In genomic region chr15:43196760-43197548, GRCh38 we compare ENCODE assay signal across 23 cellular contexts. TPM values are rescaled to one million over a fixed set of nuclear protein-coding genes. Genes with fewer than 3 reads are reported as not detected.
DNase-seq lines count a peak whose midpoint lies in the region; ATAC-seq and TF ChIP-seq lines count a peak whose summit lies in the region.
"Had no signal": no experiment of that assay in that cellular context is flagged by ENCODE, and none has a peak within 500 bp of the region (broad histone marks: within the 10 kb centered on the region; RNA-seq: fewer than 3 reads in every experiment).

No MANE protein-coding gene starts in this region.

- H3K4me3 Mint-ChIP-seq in activated B cell treated with CpG ODN at 0.5 μM for 24 hours: no peak overlapping the region
- H3K4me3 Mint-ChIP-seq: CD8-positive, alpha-beta memory T cell had no signal

- H3K9me3 Mint-ChIP-seq in activated B cell treated with CpG ODN at 0.5 μM for 24 hours: peaks cover 7% of the 10 kb centered on the region

- peak; percentile 48 for ATAC-seq in Right ventricle myocardium inferior
- ATAC-seq in left cardiac atrium: no peak
- ATAC-seq in activated B cell treated with CpG ODN at 0.5 μM for 24 hours (ENCODE audit: low read depth): no peak
- no peak for ATAC-seq in HG02571 (IDR thresholded peaks at IDR 0.05; ENCODE audit: unreplicated experiment)
- ATAC-seq in upper lobe of right lung: no peak
- ATAC-seq: Panc1 had no signal

- peak overlapping the region; percentile 78 for H3K27ac Mint-ChIP-seq in activated B cell treated with CpG ODN at 0.5 μM for 24 hours

- H3K4me3 ChIP-seq in left ventricle myocardium inferior (no peak overlapping the region), skeletal muscle tissue (ENCODE audit: low read length in 3 of 3) (no peak overlapping the region), upper lobe of right lung (no peak overlapping the region)
- H3K4me3 ChIP-seq: SJCRH30 had no signal

- H3K27ac ChIP-seq in left ventricle myocardium inferior (replicated peaks) (peak overlapping the region; percentile 53), skeletal muscle tissue (ENCODE audit: low read depth, low read length) (peak overlapping the region; percentile 0), upper lobe of right lung (no peak overlapping the region)
- H3K27ac ChIP-seq: C4-2B, HL-60, SJCRH30 had no signal

- H3K9ac ChIP-seq in skeletal muscle tissue (ENCODE audit: low read depth in 1 of 3, low read length in 3 of 3): no peak overlapping the region

- H3K4me1 ChIP-seq in left ventricle myocardium inferior (peaks cover 37% of the 10 kb centered on the region), skeletal muscle tissue (ENCODE audit: control insufficient read depth in 3 of 3, insufficient read depth in 3 of 3, low read length in 3 of 3) (peaks cover 4 to 16% (median 12%) of the 10 kb centered on the region in 3 donors), upper lobe of right lung (no peaks in the 10 kb centered on the region)
- H3K4me1 ChIP-seq: SJCRH30 had no signal

- H3K27me3 Mint-ChIP-seq in activated B cell treated with CpG ODN at 0.5 μM for 24 hours: no peaks in the 10 kb centered on the region

- H3K9me3 ChIP-seq in left ventricle myocardium inferior (replicated peaks) (peaks cover 5% of the 10 kb centered on the region), skeletal muscle tissue (ENCODE audit: control insufficient read depth in 3 of 3, low read length in 3 of 3) (no peaks in the 10 kb centered on the region), upper lobe of right lung (no peaks in the 10 kb centered on the region)
- H3K9me3 ChIP-seq: SJCRH30 had no signal

- H3K4me1 Mint-ChIP-seq in activated B cell treated with CpG ODN at 0.5 μM for 24 hours: peaks cover 14% of the 10 kb centered on the region

- TF ChIP-seq CTCF in activated B cell treated with CpG ODN at 0.5 μM for 24 hours (IDR thresholded peaks at IDR 0.05) (no peak), left ventricle myocardium inferior (IDR thresholded peaks at IDR 0.05; ENCODE audit: borderline replicate concordance) (no peak), upper lobe of right lung (IDR thresholded peaks at IDR 0.05) (no peak)

- H3K27me3 ChIP-seq in left ventricle myocardium inferior (ENCODE audit: low read depth) (no peaks in the 10 kb centered on the region), skeletal muscle tissue (ENCODE audit: control insufficient read depth in 3 of 3, insufficient read depth in 3 of 3, low read length in 3 of 3) (no peaks in the 10 kb centered on the region), upper lobe of right lung (no peaks in the 10 kb centered on the region)
- H3K27me3 ChIP-seq: SJCRH30 had no signal

- intact Hi-C loops in Right ventricle myocardium inferior (cut with DNase I) (no loop called here), left cardiac atrium (cut with DNase I) (no loop called here), activated B cell treated with CpG ODN at 0.5 μM for 24 hours (cut with micrococcal nuclease) (no loop called here), left ventricle myocardium inferior (cut with micrococcal nuclease) (no loop called here), upper lobe of right lung (cut with DNase I) (no loop called here)

- CTCF ChIA-PET in activated B cell treated with CpG ODN at 0.5 μM for 24 hours (lab: Charles Lee): interaction anchor here (5.7 kb wide), 1 partner anchor 7 kb away, joined by 22 read pairs; no protein-coding TSS in a partner anchor

- POLR2A ChIA-PET in activated B cell treated with CpG ODN at 0.5 μM for 24 hours (lab: Charles Lee): no interaction called here

- DNase-seq in Right ventricle myocardium inferior (ENCODE audit: missing footprints) (no peak), left cardiac atrium (no peak), activated B cell treated with CpG ODN at 0.5 μM for 24 hours (no peak), left ventricle myocardium inferior (no peak), NCI-H2081 (lab: John Stamatoyannopoulos, UW) (no peak), upper lobe of right lung (no peak)
- DNase-seq: Calu3; CD8-positive, alpha-beta memory T cell; GDM1; KG1; NCI-H1105; NCI-H146; NCI-H2029; NCI-H226; NCI-H510A treated with DMSO at 0.1 percent for 48 hours; NCI-H774; SJCRH30 had no signal

- H3K36me3 ChIP-seq in left ventricle myocardium inferior (peaks cover 60% of the 10 kb centered on the region), skeletal muscle tissue (ENCODE audit: control insufficient read depth in 3 of 3, insufficient read depth in 3 of 3, low read length in 3 of 3) (peaks cover 12 to 28% (median 28%) of the 10 kb centered on the region in 3 donors), upper lobe of right lung (peaks cover 55% of the 10 kb centered on the region)

- H3K36me3 Mint-ChIP-seq in activated B cell treated with CpG ODN at 0.5 μM for 24 hours (ENCODE audit: low read depth): peaks cover 57% of the 10 kb centered on the region

RNA-seq across cellular contexts. Expression of gene CCNDBP1, which starts 11.8 kb away (rescaled TPM):
- 54.6 TPM for total RNA-seq in Right ventricle myocardium inferior
- 10 to 100 TPM; 45.1 to 50.0 TPM for total RNA-seq in left cardiac atrium
- total RNA-seq in activated B cell treated with CpG ODN at 0.5 μM for 24 hours: 65.6 and 67.2 TPM in 2 replicates
- total RNA-seq in left ventricle myocardium inferior: 54.4 TPM
- total RNA-seq in skeletal muscle tissue: 45.4 TPM
- 57.9 TPM for total RNA-seq in upper lobe of right lung

RNA-seq across cellular contexts. Expression of gene EPB42, which starts 23.9 kb away (rescaled TPM):
- total RNA-seq in Right ventricle myocardium inferior (0.57 TPM), left cardiac atrium (1 to 10 TPM in 1 of 2 donors, under 1 TPM in 1; 0.68 to 2.3 TPM), activated B cell treated with CpG ODN at 0.5 μM for 24 hours (not detected in 2 replicates), left ventricle myocardium inferior (not detected), skeletal muscle tissue (13.6 TPM), upper lobe of right lung (not detected)
- total RNA-seq: Calu3; CD8-positive, alpha-beta memory T cell; HT-29; SJCRH30 had no signal
